In the genomic region with DNA sequence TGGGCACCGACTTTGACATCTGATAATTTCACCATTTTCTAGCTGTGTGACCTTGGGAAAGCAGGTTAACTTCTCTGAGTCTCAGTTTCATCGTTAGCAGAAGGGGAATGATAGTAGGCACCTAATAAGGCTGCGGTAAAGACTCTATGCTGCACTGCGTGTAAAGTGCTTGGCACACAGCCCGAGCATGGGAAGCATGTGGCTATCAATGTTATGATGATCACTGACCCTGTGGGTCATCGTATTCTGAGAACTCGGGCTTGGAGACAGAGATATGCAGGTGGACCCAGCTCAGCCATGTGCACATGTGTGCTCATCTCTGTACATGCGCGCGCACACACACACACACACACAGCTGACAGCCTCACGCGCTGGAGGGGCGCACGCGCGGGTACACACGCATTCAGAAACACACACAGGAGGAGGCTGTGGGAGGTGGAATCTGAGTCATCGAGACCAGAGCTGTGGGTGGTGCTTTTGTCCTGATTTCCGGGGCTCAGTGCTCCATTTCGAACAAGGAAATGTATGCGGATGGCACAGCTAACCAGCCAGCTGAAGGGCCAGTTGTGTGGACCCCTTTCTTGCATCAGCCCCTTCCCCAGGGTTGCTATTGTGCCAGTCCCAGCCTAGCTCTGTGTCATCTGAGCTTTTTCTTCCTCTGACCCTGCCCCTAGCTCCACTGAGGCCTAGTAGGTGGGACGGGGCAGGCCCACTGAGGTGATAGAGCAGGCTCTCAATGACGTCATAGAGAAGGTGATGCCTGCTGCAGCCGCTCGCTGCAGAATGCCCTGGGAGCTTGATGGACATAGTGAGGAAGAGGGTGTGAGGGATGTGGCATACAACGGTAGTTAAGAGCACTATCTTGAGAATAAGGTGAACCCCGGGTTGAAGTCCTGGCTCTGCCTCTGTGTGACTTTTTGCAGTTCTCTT, we compare ENCODE assay signal across 9 cellular contexts. TPM values are rescaled to one million over a fixed set of nuclear protein-coding genes. Genes with fewer than 3 reads are reported as not detected.
DNase-seq lines count a peak whose midpoint lies in the region; ATAC-seq and TF ChIP-seq lines count a peak whose summit lies in the region.
"Had no signal": no experiment of that assay in that cellular context is flagged by ENCODE, and none has a peak within 500 bp of the region (broad histone marks: within the 10 kb centered on the region; RNA-seq: fewer than 3 reads in every experiment).

No MANE protein-coding gene starts in this region.

- peaks cover 35% of the 10 kb centered on the region for H3K27me3 ChIP-seq in osteoblast (ENCODE audit: insufficient read depth, low read length)
- peaks cover 28% of the 10 kb centered on the region for H3K27me3 ChIP-seq in foreskin keratinocyte

- no peaks in the 10 kb centered on the region for H3K36me3 ChIP-seq in osteoblast (ENCODE audit: insufficient read depth, low read length)

- TF ChIP-seq CTCF in osteoblast (IDR thresholded peaks at IDR 0.05; ENCODE audit: extremely low read depth, low read depth, low read length), result no peak
- TF ChIP-seq CTCF in foreskin keratinocyte (conservative IDR thresholded peaks at IDR 0.05), result no peak

- no peak overlapping the region for H3K4me3 ChIP-seq in osteoblast (ENCODE audit: insufficient read depth, low read length)

- peak overlapping the region; percentile 56 for H2AFZ ChIP-seq in osteoblast (ENCODE audit: low read length)

- H4K20me1 ChIP-seq in osteoblast (ENCODE audit: insufficient read depth, low read length), result no peaks in the 10 kb centered on the region

- no peak for ATAC-seq in GM18520 (IDR thresholded peaks at IDR 0.05; ENCODE audit: unreplicated experiment)
- no peak for ATAC-seq in foreskin keratinocyte

- H3K27ac ChIP-seq in osteoblast (ENCODE audit: low read depth, low read length) (no peak overlapping the region), foreskin keratinocyte (no peak overlapping the region)

- H3K4me1 ChIP-seq in osteoblast (ENCODE audit: insufficient read depth, low read length), result peaks cover 21% of the 10 kb centered on the region
- H3K4me1 ChIP-seq in foreskin keratinocyte, result peaks cover 9% of the 10 kb centered on the region

- peak; percentile 66 for DNase-seq in COLO829 (ENCODE audit: low spot score)
- peak; percentile 76 for DNase-seq in T-helper 22 cell (ENCODE audit: low read depth)
- DNase-seq in activated naive CD8-positive, alpha-beta T cell treated with anti-CD3 and anti-CD28 coated beads, Interleukin-2, amount 50 U/mL, for 16 hours (ENCODE audit: low read depth, low spot score), result peak; percentile 37
- DNase-seq in osteoblast (ENCODE audit: insufficient read length, low spot score, missing footprints), result peak; percentile 84
- no peak for DNase-seq in NOMO-1 (lab: John Stamatoyannopoulos, UW; ENCODE audit: unreplicated experiment in 2 of 2)
- no peak for DNase-seq in NCI-H1436 (lab: John Stamatoyannopoulos, UW)
- DNase-seq in foreskin keratinocyte, result no peak
- DNase-seq: mesendoderm had no signal

- H3K4me2 ChIP-seq in osteoblast (ENCODE audit: insufficient read depth, low read length), result no peak overlapping the region

- H3K9me3 ChIP-seq in osteoblast (ENCODE audit: low read depth, low read length), result no peaks in the 10 kb centered on the region

- no peaks in the 10 kb centered on the region for H3K79me2 ChIP-seq in osteoblast (ENCODE audit: insufficient read depth, low read length)

RNA-seq across cellular contexts. Expression of gene ARAP3, which starts 11.2 kb away (rescaled TPM):
- total RNA-seq in osteoblast (2.1 and 2.2 TPM in 2 replicates), foreskin keratinocyte (4.8 and 7.0 TPM in 2 replicates)
- polyA plus RNA-seq in foreskin keratinocyte, result 3.7 and 5.0 TPM in 2 replicates

RNA-seq across cellular contexts. Expression of gene FCHSD1, which starts 42.0 kb away (rescaled TPM):
- total RNA-seq in osteoblast (21.8 and 22.4 TPM in 2 replicates), foreskin keratinocyte (13.5 and 14.6 TPM in 2 replicates)
- polyA plus RNA-seq in foreskin keratinocyte, result 9.8 and 11.3 TPM in 2 replicates

RNA-seq across cellular contexts. Expression of gene RELL2, which starts 56.4 kb away (rescaled TPM):
- total RNA-seq in osteoblast, result 4.4 and 5.1 TPM in 2 replicates
- total RNA-seq in foreskin keratinocyte, result 16.3 and 20.3 TPM in 2 replicates
- 16.7 and 21.5 TPM in 2 replicates for polyA plus RNA-seq in foreskin keratinocyte

RNA-seq across cellular contexts. Expression of gene HDAC3, which starts 56.5 kb away (rescaled TPM):
- total RNA-seq in osteoblast (47.8 and 50.4 TPM in 2 replicates), foreskin keratinocyte (64.1 and 67.5 TPM in 2 replicates)
- polyA plus RNA-seq in foreskin keratinocyte, result 65.9 and 71.7 TPM in 2 replicates

Comparison
In these comparisons a context has a peak if more than half of its experiments do, and no peak if none do; other contexts are left out.
1. DNase-seq: peak in COLO829 (single experiment), T-helper 22 cell (single experiment), activated naive CD8-positive, alpha-beta T cell treated with anti-CD3 and anti-CD28 coated beads, Interleukin-2, amount 50 U/mL, for 16 hours (single experiment) and osteoblast (single experiment); none in NOMO-1 (0 of 2), NCI-H1436 (single experiment) and foreskin keratinocyte (0 of 2).